ENCODE assay signal across 1 cellular context in the genomic region with DNA sequence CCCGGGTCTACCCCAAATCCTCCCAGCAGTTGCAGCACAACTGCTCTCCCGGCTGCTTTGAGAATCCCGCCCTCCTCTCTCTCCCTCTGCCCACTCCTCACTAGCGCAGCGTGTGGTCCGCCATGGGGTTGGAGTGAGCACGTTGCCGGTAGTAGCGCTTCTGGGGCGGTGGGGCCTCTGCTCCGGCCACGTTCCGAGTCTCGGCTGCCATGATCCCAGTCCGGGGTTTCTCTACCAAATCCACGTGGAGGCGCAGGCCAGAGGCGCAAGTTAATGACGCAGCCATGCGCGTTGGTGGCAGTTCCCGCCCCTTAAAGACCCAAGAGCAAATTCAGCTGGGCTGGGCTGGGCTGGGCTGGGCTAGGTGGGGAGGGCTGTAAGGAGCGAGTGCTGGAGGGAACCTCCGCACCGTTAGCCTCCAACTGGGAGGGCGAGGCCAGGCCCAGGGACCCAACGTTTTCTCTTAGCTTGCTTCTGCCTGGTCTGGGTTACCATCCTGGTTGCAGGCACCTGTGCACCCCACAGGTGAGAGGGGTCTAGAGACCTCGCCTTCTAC.
TF ChIP-seq lines count a peak whose summit lies in the region.

A gene (minus strand): TSS at position 233 of the 556 bp plus-strand sequence. CDS start 22 bp downstream, at position 211.

TF ChIP-seq in K562, 482 proteins besides CTCF, POLR2A, EP300 and RAD21 (continued from another document and continues in another):
- TF ChIP-seq, protein P1, sequence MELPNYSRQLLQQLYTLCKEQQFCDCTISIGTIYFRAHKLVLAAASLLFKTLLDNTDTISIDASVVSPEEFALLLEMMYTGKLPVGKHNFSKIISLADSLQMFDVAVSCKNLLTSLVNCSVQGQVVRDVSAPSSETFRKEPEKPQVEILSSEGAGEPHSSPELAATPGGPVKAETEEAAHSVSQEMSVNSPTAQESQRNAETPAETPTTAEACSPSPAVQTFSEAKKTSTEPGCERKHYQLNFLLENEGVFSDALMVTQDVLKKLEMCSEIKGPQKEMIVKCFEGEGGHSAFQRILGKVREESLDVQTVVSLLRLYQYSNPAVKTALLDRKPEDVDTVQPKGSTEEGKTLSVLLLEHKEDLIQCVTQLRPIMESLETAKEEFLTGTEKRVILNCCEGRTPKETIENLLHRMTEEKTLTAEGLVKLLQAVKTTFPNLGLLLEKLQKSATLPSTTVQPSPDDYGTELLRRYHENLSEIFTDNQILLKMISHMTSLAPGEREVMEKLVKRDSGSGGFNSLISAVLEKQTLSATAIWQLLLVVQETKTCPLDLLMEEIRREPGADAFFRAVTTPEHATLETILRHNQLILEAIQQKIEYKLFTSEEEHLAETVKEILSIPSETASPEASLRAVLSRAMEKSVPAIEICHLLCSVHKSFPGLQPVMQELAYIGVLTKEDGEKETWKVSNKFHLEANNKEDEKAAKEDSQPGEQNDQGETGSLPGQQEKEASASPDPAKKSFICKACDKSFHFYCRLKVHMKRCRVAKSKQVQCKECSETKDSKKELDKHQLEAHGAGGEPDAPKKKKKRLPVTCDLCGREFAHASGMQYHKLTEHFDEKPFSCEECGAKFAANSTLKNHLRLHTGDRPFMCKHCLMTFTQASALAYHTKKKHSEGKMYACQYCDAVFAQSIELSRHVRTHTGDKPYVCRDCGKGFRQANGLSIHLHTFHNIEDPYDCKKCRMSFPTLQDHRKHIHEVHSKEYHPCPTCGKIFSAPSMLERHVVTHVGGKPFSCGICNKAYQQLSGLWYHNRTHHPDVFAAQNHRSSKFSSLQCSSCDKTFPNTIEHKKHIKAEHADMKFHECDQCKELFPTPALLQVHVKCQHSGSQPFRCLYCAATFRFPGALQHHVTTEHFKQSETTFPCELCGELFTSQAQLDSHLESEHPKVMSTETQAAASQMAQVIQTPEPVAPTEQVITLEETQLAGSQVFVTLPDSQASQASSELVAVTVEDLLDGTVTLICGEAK (IDR thresholded peaks at IDR 0.05) = peak; percentile 51; the same call in 1 of the 2 replicates
- TF ChIP-seq, protein P1 (CRISPR knock-in tag; IDR thresholded peaks at IDR 0.05) = no peak
- TF ChIP-seq ZNF253 (CRISPR knock-in tag; conservative IDR thresholded peaks at IDR 0.05) = no peak
- peak; percentile 98 for TF ChIP-seq CREM (IDR thresholded peaks at IDR 0.05; ENCODE audit: low read depth)
- TF ChIP-seq TAF1 (IDR thresholded peaks at IDR 0.05; ENCODE audit: control insufficient read depth, extremely low read depth, insufficient read depth, low read length, severe bottlenecking) = peak; percentile 83
- TF ChIP-seq, protein P2, sequence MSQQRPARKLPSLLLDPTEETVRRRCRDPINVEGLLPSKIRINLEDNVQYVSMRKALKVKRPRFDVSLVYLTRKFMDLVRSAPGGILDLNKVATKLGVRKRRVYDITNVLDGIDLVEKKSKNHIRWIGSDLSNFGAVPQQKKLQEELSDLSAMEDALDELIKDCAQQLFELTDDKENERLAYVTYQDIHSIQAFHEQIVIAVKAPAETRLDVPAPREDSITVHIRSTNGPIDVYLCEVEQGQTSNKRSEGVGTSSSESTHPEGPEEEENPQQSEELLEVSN (IDR thresholded peaks at IDR 0.05; ENCODE audit: borderline replicate concordance in 1 of 2, extremely low read depth in 1 of 2, insufficient read depth in 1 of 2, insufficient read length in 1 of 2, low read depth in 1 of 2, low read length in 1 of 2, poor library complexity in 1 of 2, severe bottlenecking in 1 of 2) = peak in 1 of 2 experiments; percentile 53
- TF ChIP-seq, protein P3, sequence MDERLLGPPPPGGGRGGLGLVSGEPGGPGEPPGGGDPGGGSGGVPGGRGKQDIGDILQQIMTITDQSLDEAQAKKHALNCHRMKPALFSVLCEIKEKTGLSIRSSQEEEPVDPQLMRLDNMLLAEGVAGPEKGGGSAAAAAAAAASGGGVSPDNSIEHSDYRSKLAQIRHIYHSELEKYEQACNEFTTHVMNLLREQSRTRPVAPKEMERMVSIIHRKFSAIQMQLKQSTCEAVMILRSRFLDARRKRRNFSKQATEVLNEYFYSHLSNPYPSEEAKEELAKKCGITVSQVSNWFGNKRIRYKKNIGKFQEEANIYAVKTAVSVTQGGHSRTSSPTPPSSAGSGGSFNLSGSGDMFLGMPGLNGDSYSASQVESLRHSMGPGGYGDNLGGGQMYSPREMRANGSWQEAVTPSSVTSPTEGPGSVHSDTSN (CRISPR knock-in tag; IDR thresholded peaks at IDR 0.05; ENCODE audit: low read depth) = no peak
- TF ChIP-seq, protein P3 (tag; conservative IDR thresholded peaks at IDR 0.05; ENCODE audit: low read depth) = no peak
- TF ChIP-seq, protein P4, sequence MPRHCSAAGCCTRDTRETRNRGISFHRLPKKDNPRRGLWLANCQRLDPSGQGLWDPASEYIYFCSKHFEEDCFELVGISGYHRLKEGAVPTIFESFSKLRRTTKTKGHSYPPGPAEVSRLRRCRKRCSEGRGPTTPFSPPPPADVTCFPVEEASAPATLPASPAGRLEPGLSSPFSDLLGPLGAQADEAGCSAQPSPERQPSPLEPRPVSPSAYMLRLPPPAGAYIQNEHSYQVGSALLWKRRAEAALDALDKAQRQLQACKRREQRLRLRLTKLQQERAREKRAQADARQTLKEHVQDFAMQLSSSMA (CRISPR knock-in tag; IDR thresholded peaks at IDR 0.05) = no peak
- no peak for TF ChIP-seq HMG20A (CRISPR knock-in tag; conservative IDR thresholded peaks at IDR 0.05)
- TF ChIP-seq ZBTB8A (IDR thresholded peaks at IDR 0.05; ENCODE audit: partially characterized antibody) = no peak
- no peak for TF ChIP-seq XRCC4 (IDR thresholded peaks at IDR 0.05; ENCODE audit: extremely low read depth, insufficient read depth, insufficient read length)
- no peak for TF ChIP-seq CCAR2 (IDR thresholded peaks at IDR 0.05; ENCODE audit: low read depth, low read length)
- TF ChIP-seq, protein P5, sequence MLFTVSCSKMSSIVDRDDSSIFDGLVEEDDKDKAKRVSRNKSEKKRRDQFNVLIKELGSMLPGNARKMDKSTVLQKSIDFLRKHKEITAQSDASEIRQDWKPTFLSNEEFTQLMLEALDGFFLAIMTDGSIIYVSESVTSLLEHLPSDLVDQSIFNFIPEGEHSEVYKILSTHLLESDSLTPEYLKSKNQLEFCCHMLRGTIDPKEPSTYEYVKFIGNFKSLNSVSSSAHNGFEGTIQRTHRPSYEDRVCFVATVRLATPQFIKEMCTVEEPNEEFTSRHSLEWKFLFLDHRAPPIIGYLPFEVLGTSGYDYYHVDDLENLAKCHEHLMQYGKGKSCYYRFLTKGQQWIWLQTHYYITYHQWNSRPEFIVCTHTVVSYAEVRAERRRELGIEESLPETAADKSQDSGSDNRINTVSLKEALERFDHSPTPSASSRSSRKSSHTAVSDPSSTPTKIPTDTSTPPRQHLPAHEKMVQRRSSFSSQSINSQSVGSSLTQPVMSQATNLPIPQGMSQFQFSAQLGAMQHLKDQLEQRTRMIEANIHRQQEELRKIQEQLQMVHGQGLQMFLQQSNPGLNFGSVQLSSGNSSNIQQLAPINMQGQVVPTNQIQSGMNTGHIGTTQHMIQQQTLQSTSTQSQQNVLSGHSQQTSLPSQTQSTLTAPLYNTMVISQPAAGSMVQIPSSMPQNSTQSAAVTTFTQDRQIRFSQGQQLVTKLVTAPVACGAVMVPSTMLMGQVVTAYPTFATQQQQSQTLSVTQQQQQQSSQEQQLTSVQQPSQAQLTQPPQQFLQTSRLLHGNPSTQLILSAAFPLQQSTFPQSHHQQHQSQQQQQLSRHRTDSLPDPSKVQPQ (CRISPR knock-in tag; IDR thresholded peaks at IDR 0.05; ENCODE audit: borderline replicate concordance) = no peak
- peak; percentile 56 for TF ChIP-seq HMGN3 (IDR thresholded peaks at IDR 0.05; ENCODE audit: borderline replicate concordance, extremely low read depth, insufficient read length, low read depth, low read length)
- TF ChIP-seq, protein P6, sequence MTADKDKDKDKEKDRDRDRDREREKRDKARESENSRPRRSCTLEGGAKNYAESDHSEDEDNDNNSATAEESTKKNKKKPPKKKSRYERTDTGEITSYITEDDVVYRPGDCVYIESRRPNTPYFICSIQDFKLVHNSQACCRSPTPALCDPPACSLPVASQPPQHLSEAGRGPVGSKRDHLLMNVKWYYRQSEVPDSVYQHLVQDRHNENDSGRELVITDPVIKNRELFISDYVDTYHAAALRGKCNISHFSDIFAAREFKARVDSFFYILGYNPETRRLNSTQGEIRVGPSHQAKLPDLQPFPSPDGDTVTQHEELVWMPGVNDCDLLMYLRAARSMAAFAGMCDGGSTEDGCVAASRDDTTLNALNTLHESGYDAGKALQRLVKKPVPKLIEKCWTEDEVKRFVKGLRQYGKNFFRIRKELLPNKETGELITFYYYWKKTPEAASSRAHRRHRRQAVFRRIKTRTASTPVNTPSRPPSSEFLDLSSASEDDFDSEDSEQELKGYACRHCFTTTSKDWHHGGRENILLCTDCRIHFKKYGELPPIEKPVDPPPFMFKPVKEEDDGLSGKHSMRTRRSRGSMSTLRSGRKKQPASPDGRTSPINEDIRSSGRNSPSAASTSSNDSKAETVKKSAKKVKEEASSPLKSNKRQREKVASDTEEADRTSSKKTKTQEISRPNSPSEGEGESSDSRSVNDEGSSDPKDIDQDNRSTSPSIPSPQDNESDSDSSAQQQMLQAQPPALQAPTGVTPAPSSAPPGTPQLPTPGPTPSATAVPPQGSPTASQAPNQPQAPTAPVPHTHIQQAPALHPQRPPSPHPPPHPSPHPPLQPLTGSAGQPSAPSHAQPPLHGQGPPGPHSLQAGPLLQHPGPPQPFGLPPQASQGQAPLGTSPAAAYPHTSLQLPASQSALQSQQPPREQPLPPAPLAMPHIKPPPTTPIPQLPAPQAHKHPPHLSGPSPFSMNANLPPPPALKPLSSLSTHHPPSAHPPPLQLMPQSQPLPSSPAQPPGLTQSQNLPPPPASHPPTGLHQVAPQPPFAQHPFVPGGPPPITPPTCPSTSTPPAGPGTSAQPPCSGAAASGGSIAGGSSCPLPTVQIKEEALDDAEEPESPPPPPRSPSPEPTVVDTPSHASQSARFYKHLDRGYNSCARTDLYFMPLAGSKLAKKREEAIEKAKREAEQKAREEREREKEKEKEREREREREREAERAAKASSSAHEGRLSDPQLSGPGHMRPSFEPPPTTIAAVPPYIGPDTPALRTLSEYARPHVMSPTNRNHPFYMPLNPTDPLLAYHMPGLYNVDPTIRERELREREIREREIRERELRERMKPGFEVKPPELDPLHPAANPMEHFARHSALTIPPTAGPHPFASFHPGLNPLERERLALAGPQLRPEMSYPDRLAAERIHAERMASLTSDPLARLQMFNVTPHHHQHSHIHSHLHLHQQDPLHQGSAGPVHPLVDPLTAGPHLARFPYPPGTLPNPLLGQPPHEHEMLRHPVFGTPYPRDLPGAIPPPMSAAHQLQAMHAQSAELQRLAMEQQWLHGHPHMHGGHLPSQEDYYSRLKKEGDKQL (CRISPR knock-in tag; IDR thresholded peaks at IDR 0.05; ENCODE audit: borderline replicate concordance) = no peak
- peak; percentile 18; the same call in 1 of the 2 replicates for TF ChIP-seq NCOR1 (IDR thresholded peaks at IDR 0.05)
- TF ChIP-seq FOXM1 (IDR thresholded peaks at IDR 0.05; ENCODE audit: low read depth) = no peak; the same call in none of the 2 replicates
- TF ChIP-seq FOXM1 (CRISPR knock-in tag; IDR thresholded peaks at IDR 0.05; ENCODE audit: low read depth) = no peak
- TF ChIP-seq, protein P7, sequence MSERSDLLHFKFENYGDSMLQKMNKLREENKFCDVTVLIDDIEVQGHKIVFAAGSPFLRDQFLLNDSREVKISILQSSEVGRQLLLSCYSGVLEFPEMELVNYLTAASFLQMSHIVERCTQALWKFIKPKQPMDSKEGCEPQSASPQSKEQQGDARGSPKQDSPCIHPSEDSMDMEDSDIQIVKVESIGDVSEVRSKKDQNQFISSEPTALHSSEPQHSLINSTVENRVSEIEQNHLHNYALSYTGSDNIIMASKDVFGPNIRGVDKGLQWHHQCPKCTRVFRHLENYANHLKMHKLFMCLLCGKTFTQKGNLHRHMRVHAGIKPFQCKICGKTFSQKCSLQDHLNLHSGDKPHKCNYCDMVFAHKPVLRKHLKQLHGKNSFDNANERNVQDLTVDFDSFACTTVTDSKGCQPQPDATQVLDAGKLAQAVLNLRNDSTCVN (CRISPR knock-in tag; IDR thresholded peaks at IDR 0.05) = no peak
- peak; percentile 38 for TF ChIP-seq GABPA (tag; conservative IDR thresholded peaks at IDR 0.05; ENCODE audit: low read depth)
- TF ChIP-seq JUND (IDR thresholded peaks at IDR 0.05; ENCODE audit: borderline replicate concordance, low read depth, low read length) = peak; percentile 9; the same call in 1 of the 2 replicates
- peak; percentile 94; the same call in 2 of the 3 replicates for TF ChIP-seq JUND (tag; IDR thresholded peaks at IDR 0.05; ENCODE audit: borderline replicate concordance, low read depth, low read length)
- no peak for TF ChIP-seq BDP1 (IDR thresholded peaks at IDR 0.05; ENCODE audit: insufficient read depth, insufficient read length)
- TF ChIP-seq ETV6 (IDR thresholded peaks at IDR 0.05; ENCODE audit: borderline replicate concordance in 1 of 2, low read depth in 2 of 2, low read length in 1 of 2) = no peak
- no peak for TF ChIP-seq ETV6 (CRISPR knock-in tag; IDR thresholded peaks at IDR 0.05; ENCODE audit: borderline replicate concordance)
